In genomic region chr19:2602391-2603181, GRCh38 we compare ENCODE assay signal across 9 cellular contexts.
DNase-seq lines count a peak whose midpoint lies in the region; ATAC-seq, FAIRE-seq and TF ChIP-seq lines count a peak whose summit lies in the region.
"Had no signal": no experiment of that assay in that cellular context is flagged by ENCODE, and none has a peak within 500 bp of the region (broad histone marks: within the 10 kb centered on the region; RNA-seq: fewer than 3 reads in every experiment).

No MANE protein-coding gene starts in this region.

- H3K27me3 ChIP-seq in PC-9 (ENCODE audit: insufficient read depth, low read depth) (no peaks in the 10 kb centered on the region), muscle layer of duodenum (ENCODE audit: low read depth, low read length) (no peaks in the 10 kb centered on the region)

- peak overlapping the region; percentile 76 for H3K4me2 ChIP-seq in PC-9

- CTCF ChIA-PET in PC-9 (lab: Charles Lee), result no interaction called here

- no peaks in the 10 kb centered on the region for H3K79me2 ChIP-seq in PC-9 (ENCODE audit: low read depth)

- no peaks in the 10 kb centered on the region for H3K9me3 ChIP-seq in PC-9 (ENCODE audit: insufficient read depth, low read depth)
- H3K9me3 ChIP-seq in muscle layer of duodenum (ENCODE audit: control insufficient read depth in 1 of 2, low read length in 2 of 2), result no peaks in the 10 kb centered on the region

- intact Hi-C loops in PC-9 (cut with micrococcal nuclease; ENCODE audit: unreplicated experiment), result no loop called here

- H3K4me1 ChIP-seq in PC-9 (replicated peaks; ENCODE audit: insufficient read depth), result no peaks in the 10 kb centered on the region
- H3K4me1 ChIP-seq in muscle layer of duodenum (ENCODE audit: control insufficient read depth in 1 of 2, insufficient read depth in 2 of 2, low read length in 2 of 2), result peaks cover 0 to 8% of the 10 kb centered on the region in 2 donors

- H4K20me1 ChIP-seq in PC-9 (ENCODE audit: insufficient read depth), result no peaks in the 10 kb centered on the region

- no peak for TF ChIP-seq POLR2A in GM12891 (IDR thresholded peaks at IDR 0.05; ENCODE audit: low read depth, low read length)

- H3K27ac ChIP-seq in 22Rv1, result peak overlapping the region; percentile 33; the same call in 1 of the 2 replicates
- no peak overlapping the region for H3K27ac ChIP-seq in PC-9
- H3K27ac ChIP-seq in muscle layer of duodenum (ENCODE audit: low read length), result peak overlapping the region; percentile 72

- DNase-seq in PC-9 (peak; percentile 56 to 59), fibroblast of peridontal ligament (ENCODE audit: extremely low read depth) (peak; percentile 98), GM12891 (ENCODE audit: insufficient read length, low spot score) (no peak)

- BruUV-seq in PC-9 (replicated peaks; lab: Mats Ljungman, UMichigan), result no TSS peak

- H3K9me2 ChIP-seq in PC-9 (ENCODE audit: insufficient read depth), result no peaks in the 10 kb centered on the region

- ATAC-seq in GM21529 (IDR thresholded peaks at IDR 0.05; ENCODE audit: unreplicated experiment), result no peak
- ATAC-seq in HG03039 (IDR thresholded peaks at IDR 0.05; ENCODE audit: unreplicated experiment), result no peak
- no peak for ATAC-seq in HG02678 (IDR thresholded peaks at IDR 0.05; ENCODE audit: unreplicated experiment)

- FAIRE-seq in GM12891 (lab: Jason Lieb, UNC), result no peak
- FAIRE-seq: TTC549 had no signal

- H3K4me3 ChIP-seq in PC-9 (peak overlapping the region; percentile 26; the same call in 1 of the 2 replicates), muscle layer of duodenum (ENCODE audit: low read depth in 1 of 2, low read length in 2 of 2) (peak overlapping the region; percentile 16 to 45)

- H3K36me3 ChIP-seq in PC-9 (ENCODE audit: low read depth) (no peaks in the 10 kb centered on the region), muscle layer of duodenum (ENCODE audit: control insufficient read depth in 1 of 2, insufficient read depth in 2 of 2, low read length in 2 of 2) (no peaks in the 10 kb centered on the region)

- H2AFZ ChIP-seq in PC-9, result peak overlapping the region; percentile 52; the same call in 1 of the 2 replicates

- no peaks in the 10 kb centered on the region for H3F3A ChIP-seq in PC-9 (ENCODE audit: insufficient read depth, low read depth)

- TF ChIP-seq CTCF in 22Rv1 (IDR thresholded peaks at IDR 0.05) (no peak), PC-9 (conservative IDR thresholded peaks at IDR 0.05) (no peak)

- POLR2A ChIA-PET in PC-9 (lab: Charles Lee; ENCODE audit: unreplicated experiment), result interaction anchor here (0.6 kb wide), 1 partner anchor 127 kb away, joined by 9 read pairs; the partner anchor contains the start of gene GADD45B

TF ChIP-seq in GM12891, 5 proteins besides CTCF, POLR2A, EP300 and RAD21:
- TF ChIP-seq TAF1 (IDR thresholded peaks at IDR 0.05; ENCODE audit: low read depth, low read length) (no peak), PAX5 (IDR thresholded peaks at IDR 0.05; ENCODE audit: insufficient read depth, low read length, severe bottlenecking) (no peak), POU2F2 (IDR thresholded peaks at IDR 0.05; ENCODE audit: low read depth, low read length) (no peak), POLR2AphosphoS5 (IDR thresholded peaks at IDR 0.05; ENCODE audit: low read depth, low read length) (no peak), SPI1 (IDR thresholded peaks at IDR 0.05; ENCODE audit: low read depth, low read length) (no peak)
